ENCODE assay signal across 8 cellular contexts in the genomic region with DNA sequence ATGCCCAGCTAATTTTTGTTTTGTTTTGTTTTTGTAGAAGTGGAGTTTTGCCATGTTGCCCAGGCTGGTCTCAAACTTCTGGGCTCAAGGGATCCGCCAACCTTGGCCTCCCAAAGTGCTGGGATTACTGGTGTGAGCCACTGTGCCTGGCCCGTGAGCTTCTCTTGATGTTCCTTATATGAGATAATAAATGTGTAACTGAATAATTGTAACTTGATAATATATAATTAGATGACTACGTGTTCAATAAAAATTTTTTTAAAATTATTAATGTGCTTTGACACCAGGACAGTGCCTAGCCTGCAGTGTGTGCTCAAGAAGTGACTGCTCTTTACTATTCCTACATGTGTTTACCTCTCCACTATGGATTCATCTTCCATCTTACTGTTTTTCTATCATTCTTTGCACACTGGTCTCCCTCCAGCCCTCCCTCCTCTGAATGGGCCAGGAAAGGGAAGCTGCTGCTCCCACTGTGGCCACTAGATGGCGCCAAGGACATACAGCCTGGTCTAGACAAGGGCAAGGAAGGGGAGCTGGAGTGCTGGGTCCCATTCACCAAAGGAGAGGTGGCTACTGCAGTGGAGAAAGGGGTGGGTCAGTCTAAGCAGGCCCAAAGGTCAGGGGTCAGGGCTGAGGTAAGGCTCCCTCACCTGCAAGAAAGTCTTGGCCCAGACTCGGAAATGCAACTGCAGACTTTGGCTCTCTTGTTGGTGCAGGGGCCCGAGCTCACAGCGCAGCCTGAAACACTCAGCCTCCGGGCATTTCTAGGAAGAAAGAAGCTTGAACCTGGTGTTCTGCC. TPM values are rescaled to one million over a fixed set of nuclear protein-coding genes. Genes with fewer than 3 reads are reported as not detected.
A peak's percentile ranks its signal among the peaks of the same experiment; 100 is the strongest.
DNase-seq lines count a peak whose midpoint lies in the region; ATAC-seq, FAIRE-seq and TF ChIP-seq lines count a peak whose summit lies in the region.

No MANE protein-coding gene starts in this region.

- TF ChIP-seq POLR2A in GM12891 (IDR thresholded peaks at IDR 0.05; ENCODE audit: low read depth, low read length) = no peak

- peak; percentile 86 for FAIRE-seq in GM12891 (lab: Jason Lieb, UNC)

- ATAC-seq in HG02981 (IDR thresholded peaks at IDR 0.05; ENCODE audit: unreplicated experiment) = peak; percentile 75
- ATAC-seq in activated CD4-positive, CD25-positive, alpha-beta regulatory T cell treated with anti-CD3 and anti-CD28 coated beads, Interleukin-2, amount 50 U/mL, for 24 hours = peak; percentile 92 to 94
- ATAC-seq in left lobe of liver = peak; percentile 92
- no peak for ATAC-seq in GM18520 (IDR thresholded peaks at IDR 0.05; ENCODE audit: unreplicated experiment)

- peak; percentile 79 for DNase-seq in GM12891 (ENCODE audit: insufficient read length, low spot score)
- DNase-seq in NCI-H226 = peak; percentile 73
- DNase-seq in central memory CD4-positive, alpha-beta T cell = peak; percentile 79
- peak; percentile 83 for DNase-seq in left lobe of liver (ENCODE audit: low spot score)
- DNase-seq in stimulated activated CD4-positive, alpha-beta T cell treated with anti-CD3 and anti-CD28 coated beads, Interleukin-4, amount 100 ng/mL, for 24 hours = peak; percentile 90

TF ChIP-seq in GM12891, 5 proteins besides CTCF, POLR2A, EP300 and RAD21:
- TF ChIP-seq POU2F2 (IDR thresholded peaks at IDR 0.05; ENCODE audit: low read depth, low read length) (no peak), SPI1 (IDR thresholded peaks at IDR 0.05; ENCODE audit: low read depth, low read length) (no peak), TAF1 (IDR thresholded peaks at IDR 0.05; ENCODE audit: low read depth, low read length) (no peak), PAX5 (IDR thresholded peaks at IDR 0.05; ENCODE audit: insufficient read depth, low read length, severe bottlenecking) (no peak), POLR2AphosphoS5 (IDR thresholded peaks at IDR 0.05; ENCODE audit: low read depth, low read length) (no peak)

RNA-seq across cellular contexts. Expression of gene ZNF385A, which starts 14.7 kb away (rescaled TPM):
- polyA plus RNA-seq in GM12891 (2012; ENCODE audit: low read depth, missing spikeins) = 7.9 TPM
- total RNA-seq in left lobe of liver = 3.3 TPM

RNA-seq across cellular contexts. Expression of gene ITGA5, which starts 19.9 kb away (rescaled TPM):
- 8.4 TPM for polyA plus RNA-seq in GM12891 (2012; ENCODE audit: low read depth, missing spikeins)
- 29.2 TPM for total RNA-seq in left lobe of liver

RNA-seq across cellular contexts. Expression of gene GPR84, which starts 34.9 kb away (rescaled TPM):
- polyA plus RNA-seq in GM12891 (2012; ENCODE audit: low read depth, missing spikeins) = 2.9 TPM
- total RNA-seq in left lobe of liver = not detected
